ENCODE assay signal across 8 cellular contexts in genomic region chr5:95822038-95822407, GRCh38. TPM values are rescaled to one million over a fixed set of nuclear protein-coding genes. Genes with fewer than 3 reads are reported as not detected.
DNase-seq lines count a peak whose midpoint lies in the region; ATAC-seq, FAIRE-seq and TF ChIP-seq lines count a peak whose summit lies in the region.

No MANE protein-coding gene starts in this region.

- TF ChIP-seq POLR2A in GM12878 (IDR thresholded peaks at IDR 0.05; ENCODE audit: low read depth, low read length) (no peak), gastrocnemius medialis (IDR thresholded peaks at IDR 0.05) (no peak)

- TF ChIP-seq RAD21 in GM12878 (IDR thresholded peaks at IDR 0.05; ENCODE audit: insufficient read depth, low read depth, low read length) = no peak

- intact Hi-C loops in GM12878 (cut with micrococcal nuclease; ENCODE audit: unreplicated experiment) (loop anchor here (5.0 kb wide), 1 partner anchor 90 kb away; the partner anchor contains the start of gene RHOBTB3), gastrocnemius medialis (cut with DNase I; ENCODE audit: low total_unique reads) (loop anchor here (2.0 to 5.0 kb wide), 2 partner anchors 15 to 880 kb away; no protein-coding TSS in a partner anchor)

- ATAC-seq in HG03159 (IDR thresholded peaks at IDR 0.05; ENCODE audit: unreplicated experiment) = peak; percentile 39
- peak; percentile 63 for ATAC-seq in GM12878
- peak; percentile 19 to 21 for ATAC-seq in gastrocnemius medialis

- H3K9ac ChIP-seq in GM12878 (ENCODE audit: control insufficient read depth, insufficient read depth, low read length) = peak overlapping the region; percentile 76
- peak overlapping the region; percentile 64 for H3K9ac ChIP-seq in iPS-18a (ENCODE audit: low read length)

- SMC1A ChIA-PET in GM12878 (lab: Charles Lee; ENCODE audit: uncharacterized antibody, unreplicated experiment) = interaction anchor here (0.9 to 15.2 kb wide), 18 partner anchors 9 to 175 kb away, joined by 3 to 320 read pairs (median 8); partner anchors contain the start of genes RFESD and RHOBTB3

- no peaks in the 10 kb centered on the region for H4K20me1 ChIP-seq in GM12878 (ENCODE audit: control insufficient read depth, insufficient read depth)

- peak overlapping the region; percentile 85 for H2AFZ ChIP-seq in GM12878 (ENCODE audit: control insufficient read depth, low read depth, low read length)

- H3K27ac ChIP-seq in GM12878 (ENCODE audit: control insufficient read depth, insufficient read depth) (peak overlapping the region; percentile 86), iPS-18a (ENCODE audit: low read length) (no peak overlapping the region), gastrocnemius medialis (peak overlapping the region; percentile 87 to 92 (median 91))

- WGBS in GM12878 (ENCODE audit: insufficient coverage, insufficient replicate concordance, low lambda C conversion rate, missing lambda C conversion rate) = 2% methylated on average over 13 of the region's 13 CpGs

- FAIRE-seq in GM18507 (lab: Jason Lieb, UNC) = peak; percentile 52
- no peak for FAIRE-seq in GM12878 (lab: Jason Lieb, UNC)

- POLR2A ChIA-PET in GM12878 (lab: Charles Lee) = interaction anchor here (0.6 to 10.1 kb wide), 11 partner anchors 9 to 175 kb away, joined by 3 to 153 read pairs (median 3); partner anchors contain the start of gene RFESD

- H3K36me3 ChIP-seq in GM12878 (ENCODE audit: control insufficient read depth in 2 of 2, insufficient read depth in 2 of 2, low read length in 1 of 2) (peaks cover 0 to 4% of the 10 kb centered on the region in 2 experiments; a peak in 1 of 4 replicates), iPS-18a (ENCODE audit: control insufficient read depth, low read depth, low read length) (no peaks in the 10 kb centered on the region), gastrocnemius medialis (peaks cover 0 to 24% of the 10 kb centered on the region in 2 donors)

- H3K79me2 ChIP-seq in GM12878 (ENCODE audit: control insufficient read depth, insufficient read depth, low read length) = peaks cover 55% of the 10 kb centered on the region

- H3K4me3 ChIP-seq in GM12878 = peak overlapping the region; percentile 87
- H3K4me3 ChIP-seq in iPS-18a (ENCODE audit: low read length) = peak overlapping the region; percentile 86
- peak overlapping the region; percentile 75 to 100 (median 84) for H3K4me3 ChIP-seq in gastrocnemius medialis

- no peak for TF ChIP-seq CTCF in GM12878 (IDR thresholded peaks at IDR 0.05 in 2 of 3, conservative IDR thresholded peaks at IDR 0.05 in 1 of 3; ENCODE audit: control insufficient read depth in 2 of 3, extremely low read depth in 1 of 3, insufficient read depth in 1 of 3, low read depth in 3 of 3, low read length in 3 of 3)
- TF ChIP-seq CTCF in gastrocnemius medialis (IDR thresholded peaks at IDR 0.05 in 4 of 5, conservative IDR thresholded peaks at IDR 0.05 in 1 of 5) = peak in 1 of 5 experiments; percentile 7

- DNase-seq in AML-193 (lab: John Stamatoyannopoulos, UW) (peak; percentile 37 to 39), GM18507 (ENCODE audit: extremely low spot score, insufficient read length, low read depth) (no peak), NOMO-1 treated with DMSO at 0.1 percent for 48 hours (lab: John Stamatoyannopoulos, UW; ENCODE audit: unreplicated experiment) (peak; percentile 29), GM12878 (ENCODE audit: low read depth, low spot score) (no peak), gastrocnemius medialis (peak; percentile 56 to 61), GM19240 (ENCODE audit: insufficient read length, low spot score) (no peak)

- H3K9me3 ChIP-seq in GM12878 (replicated peaks; ENCODE audit: control insufficient read depth, insufficient read depth, low read length) = no peaks in the 10 kb centered on the region
- no peaks in the 10 kb centered on the region for H3K9me3 ChIP-seq in iPS-18a (ENCODE audit: control insufficient read depth, low read depth, low read length)
- H3K9me3 ChIP-seq in gastrocnemius medialis = no peaks in the 10 kb centered on the region

- CTCF ChIA-PET in GM12878 (lab: Yijun Ruan, JAX) = interaction anchor here (1.0 to 11.4 kb wide), 11 partner anchors 10 to 175 kb away, joined by 3 to 145 read pairs (median 4); partner anchors contain the start of gene RFESD

- peak overlapping the region; percentile 95; the same call in 1 of the 2 replicates for H3K4me2 ChIP-seq in GM12878 (ENCODE audit: control insufficient read depth, insufficient read depth)

- peaks cover 26% of the 10 kb centered on the region for H3K4me1 ChIP-seq in GM12878 (ENCODE audit: control insufficient read depth, insufficient read depth, low read length)
- peaks cover 33% of the 10 kb centered on the region for H3K4me1 ChIP-seq in iPS-18a (ENCODE audit: control insufficient read depth, low read depth, low read length)
- H3K4me1 ChIP-seq in gastrocnemius medialis = peaks cover 53 to 57% of the 10 kb centered on the region in 2 donors

- BruUV-seq in GM12878 (replicated peaks; lab: Mats Ljungman, UMichigan) = no TSS peak

- RAD21 ChIA-PET in GM12878 (lab: Charles Lee; ENCODE audit: unreplicated experiment) = interaction anchor here (1.2 to 12.7 kb wide), 13 partner anchors 9 to 177 kb away, joined by 3 to 186 read pairs (median 8); partner anchors contain the start of genes RFESD and RHOBTB3

- in situ Hi-C loops in GM12878 (cut with MboI) (no loop called here), gastrocnemius medialis (cut with MboI; ENCODE audit: low sequenced_read_pairs in 4 of 4) (no loop called here)

- no peak for TF ChIP-seq EP300 in GM12878 (IDR thresholded peaks at IDR 0.05; ENCODE audit: borderline replicate concordance in 1 of 2, control insufficient read depth in 1 of 2, low read depth in 2 of 2, low read length in 2 of 2)

- H3K27me3 ChIP-seq in GM12878 (replicated peaks in 1 of 2; ENCODE audit: control insufficient read depth in 2 of 2, insufficient read depth in 2 of 2, low read length in 1 of 2) (no peaks in the 10 kb centered on the region), iPS-18a (ENCODE audit: control insufficient read depth, insufficient read depth, low read length) (no peaks in the 10 kb centered on the region), gastrocnemius medialis (no peaks in the 10 kb centered on the region)

TF ChIP-seq in GM12878, 131 proteins besides CTCF, POLR2A, EP300 and RAD21 (continues in another document):
- TF ChIP-seq BACH1 (IDR thresholded peaks at IDR 0.05; ENCODE audit: borderline replicate concordance) (no peak), ZNF622 (IDR thresholded peaks at IDR 0.05) (no peak), CHD4 (IDR thresholded peaks at IDR 0.05) (no peak), STAT1 (conservative IDR thresholded peaks at IDR 0.05) (no peak), FOS (IDR thresholded peaks at IDR 0.05; ENCODE audit: borderline replicate concordance, extremely low read depth, insufficient read length) (no peak), ATF7 (IDR thresholded peaks at IDR 0.05; ENCODE audit: low read depth) (peak; percentile 37; the same call in 1 of the 2 replicates), SIN3A (IDR thresholded peaks at IDR 0.05; ENCODE audit: low read depth, low read length) (no peak), MTA3 (IDR thresholded peaks at IDR 0.05; ENCODE audit: borderline replicate concordance, low read length) (no peak), ZNF24 (IDR thresholded peaks at IDR 0.05) (no peak)
- TF ChIP-seq, protein P1, sequence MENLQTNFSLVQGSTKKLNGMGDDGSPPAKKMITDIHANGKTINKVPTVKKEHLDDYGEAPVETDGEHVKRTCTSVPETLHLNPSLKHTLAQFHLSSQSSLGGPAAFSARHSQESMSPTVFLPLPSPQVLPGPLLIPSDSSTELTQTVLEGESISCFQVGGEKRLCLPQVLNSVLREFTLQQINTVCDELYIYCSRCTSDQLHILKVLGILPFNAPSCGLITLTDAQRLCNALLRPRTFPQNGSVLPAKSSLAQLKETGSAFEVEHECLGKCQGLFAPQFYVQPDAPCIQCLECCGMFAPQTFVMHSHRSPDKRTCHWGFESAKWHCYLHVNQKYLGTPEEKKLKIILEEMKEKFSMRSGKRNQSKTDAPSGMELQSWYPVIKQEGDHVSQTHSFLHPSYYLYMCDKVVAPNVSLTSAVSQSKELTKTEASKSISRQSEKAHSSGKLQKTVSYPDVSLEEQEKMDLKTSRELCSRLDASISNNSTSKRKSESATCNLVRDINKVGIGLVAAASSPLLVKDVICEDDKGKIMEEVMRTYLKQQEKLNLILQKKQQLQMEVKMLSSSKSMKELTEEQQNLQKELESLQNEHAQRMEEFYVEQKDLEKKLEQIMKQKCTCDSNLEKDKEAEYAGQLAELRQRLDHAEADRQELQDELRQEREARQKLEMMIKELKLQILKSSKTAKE (IDR thresholded peaks at IDR 0.05; ENCODE audit: low read depth, poor library complexity, severe bottlenecking) = no peak

RNA-seq across cellular contexts. Expression of gene GLRX, which starts 0.5 kb away (rescaled TPM):
- 41.5 and 42.2 TPM in 2 replicates for total RNA-seq in GM12878 (2013; cell fraction: nucleolus; rRNA removed)
- 103 and 127 TPM in 2 replicates for total RNA-seq in GM12878 (2014; rRNA removed)
- 63.0 and 66.7 TPM in 2 replicates for total RNA-seq in GM12878 (2014; rRNA removed; fragmentation: Illumina TruSeq; extraction: Trizol)
- 80.0 and 80.2 TPM in 2 replicates for total RNA-seq in GM12878 (2021)
- polyA plus RNA-seq in GM12878 (2011; ENCODE audit: low read depth) = 58.0 TPM
- 188 and 194 TPM in 2 replicates for polyA plus RNA-seq in GM12878 (2011; rRNA removed)
- 89.8 and 172 TPM in 2 replicates for polyA plus RNA-seq in GM12878 (2011; cell fraction: cytosol; rRNA removed)
- polyA plus RNA-seq in GM12878 (2011; cell fraction: nucleus; rRNA removed) = 74.7 and 110 TPM in 2 replicates
- polyA plus RNA-seq in GM12878 (2012) = 135 and 145 TPM in 2 replicates
- 130 and 179 TPM in 2 replicates for polyA plus RNA-seq in GM12878 (2014; fragmentation: Illumina TruSeq; extraction: Trizol)
- polyA plus RNA-seq in GM12878 (2014; fragmentation: Nextera tagmentation; extraction: Ambion mirVana) = 100 to 1,000 TPM; 311 to 366 TPM
- polyA plus RNA-seq in GM12878 (2014; rRNA removed) = 195 and 236 TPM in 2 replicates
- 100 to 1,000 TPM; 185 to 187 TPM for polyA plus RNA-seq in GM12878 (2016; fragmentation: Nextera tagmentation; extraction: Ambion mirVana)
- polyA minus RNA-seq in GM12878 (2011; rRNA and poly(A)+ RNA removed) = 69.4 and 81.1 TPM in 2 replicates
- 9.3 and 12.3 TPM in 2 replicates for polyA minus RNA-seq in GM12878 (2011; cell fraction: cytosol; rRNA and poly(A)+ RNA removed)
- polyA minus RNA-seq in GM12878 (2011; cell fraction: nucleus; rRNA and poly(A)+ RNA removed) = 41.7 and 62.0 TPM in 2 replicates
- 1,000 to 10,000 TPM; 1,042 to 2,721 (median 1,859) TPM for total RNA-seq in gastrocnemius medialis

Comparison
In these comparisons a context has a peak if more than half of its experiments do, and no peak if none do; other contexts are left out.
1. DNase-seq: peak in AML-193 (2 of 2), NOMO-1 treated with DMSO at 0.1 percent for 48 hours (single experiment) and gastrocnemius medialis (2 of 2); none in GM18507 (single experiment), GM12878 (single experiment) and GM19240 (single experiment).
2. RNA of gene GLRX, which starts 0.5 kb away (total RNA-seq): 1,042 to 2,721 TPM in gastrocnemius medialis; 41.5 to 127 TPM in GM12878; every median in the first group is over 4 times any median in the second.
3. Peak in every context shown above with its lines, with median percentiles within 50 percentile points of each other: ATAC-seq and H3K4me3 ChIP-seq.